ENCODE assay signal across 18 cellular contexts in the genomic region with DNA sequence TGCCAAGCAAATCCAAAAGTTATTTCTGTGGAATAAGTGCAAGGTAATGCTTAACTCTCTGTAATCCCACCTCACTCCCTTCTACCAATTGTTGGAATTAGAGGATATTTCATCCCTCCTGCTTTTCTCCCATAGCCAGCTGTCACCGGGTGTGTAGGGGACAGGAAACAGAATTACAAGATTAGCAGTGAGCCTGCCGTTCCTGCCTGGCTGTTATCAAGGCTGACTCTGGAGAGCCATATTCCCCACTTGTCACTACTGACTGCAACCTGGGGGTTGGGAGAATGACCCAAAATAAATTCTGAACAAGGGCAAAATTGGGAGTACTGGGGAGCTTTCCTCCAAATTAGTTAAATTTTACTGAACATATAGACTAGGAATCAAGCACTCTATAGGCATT. TPM values are rescaled to one million over a fixed set of nuclear protein-coding genes. Genes with fewer than 3 reads are reported as not detected.
DNase-seq lines count a peak whose midpoint lies in the region; ATAC-seq and TF ChIP-seq lines count a peak whose summit lies in the region.
"Had no signal": no experiment of that assay in that cellular context is flagged by ENCODE, and none has a peak within 500 bp of the region (broad histone marks: within the 10 kb centered on the region; RNA-seq: fewer than 3 reads in every experiment).

No MANE protein-coding gene starts in this region.

- peaks cover 0 to 9% (median 0%) of the 10 kb centered on the region in 9 donors for H3K9me3 Mint-ChIP-seq in naive thymus-derived CD8-positive, alpha-beta T cell
- H3K9me3 Mint-ChIP-seq: H9 had no signal

- H3K27ac Mint-ChIP-seq in naive thymus-derived CD8-positive, alpha-beta T cell: no peak overlapping the region
- H3K27ac Mint-ChIP-seq: CD4-positive, CD25-positive, alpha-beta regulatory T cell; H9 had no signal

- intact Hi-C loops in left ventricle myocardium inferior (cut with micrococcal nuclease) (no loop called here), upper lobe of right lung (cut with DNase I) (no loop called here)

- H3K18ac ChIP-seq in trophoblast cell (ENCODE audit: low read length): no peak overlapping the region

- H3K23ac ChIP-seq in trophoblast cell (ENCODE audit: low read length): no peak overlapping the region

- no peak overlapping the region for H3K4me2 ChIP-seq in trophoblast cell (ENCODE audit: low read length)

- TF ChIP-seq CTCF in WERI-Rb-1 (IDR thresholded peaks at IDR 0.05; ENCODE audit: low read depth, low read length) (no peak), cardiac muscle cell (IDR thresholded peaks at IDR 0.05; ENCODE audit: low read depth, low read length) (no peak), left ventricle myocardium inferior (IDR thresholded peaks at IDR 0.05; ENCODE audit: borderline replicate concordance) (no peak), lung (IDR thresholded peaks at IDR 0.05; ENCODE audit: control extremely low read depth, extremely low read depth) (no peak), upper lobe of right lung (IDR thresholded peaks at IDR 0.05) (no peak)

- H3K9ac ChIP-seq in trophoblast cell (ENCODE audit: low read length): no peak overlapping the region

- no peak overlapping the region for H2AK5ac ChIP-seq in trophoblast cell (ENCODE audit: low read length)

- no peak overlapping the region for H3K4me3 ChIP-seq in WERI-Rb-1 (ENCODE audit: low read depth, low read length)
- H3K4me3 ChIP-seq in cardiac muscle cell: no peak overlapping the region
- no peak overlapping the region for H3K4me3 ChIP-seq in left ventricle myocardium inferior
- H3K4me3 ChIP-seq in lung: peak overlapping the region; percentile 4
- H3K4me3 ChIP-seq in upper lobe of right lung: no peak overlapping the region
- no peak overlapping the region for H3K4me3 ChIP-seq in trophoblast cell (ENCODE audit: low read depth, low read length)

- H2BK120ac ChIP-seq in trophoblast cell (ENCODE audit: insufficient read depth, low read length, poor library complexity): no peak overlapping the region

- H3K4me1 ChIP-seq in cardiac muscle cell (ENCODE audit: low read depth): peaks cover 28% of the 10 kb centered on the region
- peaks cover 68% of the 10 kb centered on the region for H3K4me1 ChIP-seq in left ventricle myocardium inferior
- peaks cover 1 to 6% of the 10 kb centered on the region in 2 donors for H3K4me1 ChIP-seq in lung (ENCODE audit: control insufficient read depth in 2 of 2, insufficient read depth in 2 of 2, low read length in 2 of 2)
- peaks cover 4% of the 10 kb centered on the region for H3K4me1 ChIP-seq in upper lobe of right lung
- no peaks in the 10 kb centered on the region for H3K4me1 ChIP-seq in trophoblast cell (ENCODE audit: control insufficient read depth in 1 of 2, insufficient read depth in 2 of 2, low read length in 2 of 2)
- H3K4me1 ChIP-seq: BE2C, Caco-2 had no signal

- no peaks in the 10 kb centered on the region for H3K27me3 ChIP-seq in WERI-Rb-1 (ENCODE audit: insufficient read depth, low read depth, severe bottlenecking)
- H3K27me3 ChIP-seq in cardiac muscle cell: no peaks in the 10 kb centered on the region
- H3K27me3 ChIP-seq in left ventricle myocardium inferior (ENCODE audit: low read depth): no peaks in the 10 kb centered on the region
- no peaks in the 10 kb centered on the region for H3K27me3 ChIP-seq in lung (ENCODE audit: control insufficient read depth, insufficient read depth)
- H3K27me3 ChIP-seq in upper lobe of right lung: no peaks in the 10 kb centered on the region
- H3K27me3 ChIP-seq in trophoblast cell (ENCODE audit: insufficient read depth, low read length): no peaks in the 10 kb centered on the region

- H4K8ac ChIP-seq in trophoblast cell (ENCODE audit: low read depth, low read length): no peak overlapping the region

- H4K91ac ChIP-seq in trophoblast cell (ENCODE audit: low read depth, low read length): no peak overlapping the region

- H3K27me3 Mint-ChIP-seq in naive thymus-derived CD8-positive, alpha-beta T cell: peaks cover 8 to 40% (median 25%) of the 10 kb centered on the region in 5 donors

- no peaks in the 10 kb centered on the region for H3K79me1 ChIP-seq in trophoblast cell (ENCODE audit: low read length)

- H3K4me3 Mint-ChIP-seq in naive thymus-derived CD8-positive, alpha-beta T cell: no peak overlapping the region
- H3K4me3 Mint-ChIP-seq: CD4-positive, CD25-positive, alpha-beta regulatory T cell; H9 had no signal

- H3K9me3 ChIP-seq in WERI-Rb-1 (ENCODE audit: severe bottlenecking) (no peaks in the 10 kb centered on the region), cardiac muscle cell (ENCODE audit: low read depth) (no peaks in the 10 kb centered on the region), left ventricle myocardium inferior (replicated peaks) (no peaks in the 10 kb centered on the region), lung (ENCODE audit: control insufficient read depth in 2 of 2, insufficient read depth in 1 of 2, low read length in 1 of 2) (peaks cover 0 to 7% of the 10 kb centered on the region in 2 donors), upper lobe of right lung (no peaks in the 10 kb centered on the region), trophoblast cell (ENCODE audit: insufficient read depth, low read depth, low read length) (no peaks in the 10 kb centered on the region)
- H3K9me3 ChIP-seq: BE2C, Caco-2 had no signal

- ATAC-seq in lung (ENCODE audit: insufficient read depth, low FRiP score): no peak
- no peak for ATAC-seq in upper lobe of right lung
- ATAC-seq in naive thymus-derived CD8-positive, alpha-beta T cell: no peak

- POLR2A ChIA-PET in naive thymus-derived CD8-positive, alpha-beta T cell (lab: Charles Lee): no interaction called here

- no peak overlapping the region for H2AFZ ChIP-seq in trophoblast cell (ENCODE audit: insufficient read depth, low read length, poor library complexity)

- peaks cover 0 to 2% (median 0%) of the 10 kb centered on the region in 4 donors for H3K4me1 Mint-ChIP-seq in naive thymus-derived CD8-positive, alpha-beta T cell
- H3K4me1 Mint-ChIP-seq: CD4-positive, CD25-positive, alpha-beta regulatory T cell had no signal

- no peaks in the 10 kb centered on the region for H3K79me2 ChIP-seq in trophoblast cell (ENCODE audit: control insufficient read depth, insufficient read depth, low read length, poor library complexity)

- DNase-seq in WERI-Rb-1: peak; percentile 57
- DNase-seq in cardiac muscle cell (ENCODE audit: low read depth in 1 of 2, low spot score in 1 of 2): peak in 1 of 2 donors; percentile 80
- DNase-seq in left ventricle myocardium inferior: no peak
- DNase-seq in lung (ENCODE audit: low spot score): no peak
- no peak for DNase-seq in upper lobe of right lung
- no peak for DNase-seq in naive thymus-derived CD8-positive, alpha-beta T cell
- DNase-seq in trophoblast cell: no peak
- DNase-seq: ACHN; BE2C; C1 segment of cervical spinal cord; Caco-2; CD4-positive, CD25-positive, alpha-beta regulatory T cell; DMS153; DMS79; GDM1; H9 had no signal

- H4K12ac ChIP-seq in trophoblast cell (ENCODE audit: low read depth, low read length): no peak overlapping the region

- no peak overlapping the region for H2BK12ac ChIP-seq in trophoblast cell (ENCODE audit: low read length)

- H3K27ac ChIP-seq in WERI-Rb-1 (0 out of 2 replicates have a peak overlapping the region, but pooled peaks have one; percentile 11), cardiac muscle cell (peak overlapping the region; percentile 74), left ventricle myocardium inferior (replicated peaks) (peak overlapping the region; percentile 79), lung (ENCODE audit: low read depth in 1 of 2, low read length in 1 of 2) (peak overlapping the region in 1 of 2 donors; percentile 41), upper lobe of right lung (no peak overlapping the region), trophoblast cell (ENCODE audit: low read depth, low read length) (no peak overlapping the region)

- H3K36me3 Mint-ChIP-seq in naive thymus-derived CD8-positive, alpha-beta T cell: no peaks in the 10 kb centered on the region
- H3K36me3 Mint-ChIP-seq: CD4-positive, CD25-positive, alpha-beta regulatory T cell had no signal

- no peak overlapping the region for H3K4ac ChIP-seq in trophoblast cell (ENCODE audit: low read depth, low read length)

- no peak overlapping the region for H3K14ac ChIP-seq in trophoblast cell (ENCODE audit: low read length)

- H2BK5ac ChIP-seq in trophoblast cell (ENCODE audit: low read depth, low read length, poor library complexity): no peak overlapping the region

- WGBS in lung, 2 donors: 15 to 40% methylated on average over 2 of the region's 2 CpGs
- no CpG with 5 or more reads among the region's 2 CpGs for WGBS in trophoblast cell (ENCODE audit: extremely low coverage, insufficient coverage, insufficient read length)

- H3K36me3 ChIP-seq in WERI-Rb-1 (no peaks in the 10 kb centered on the region), cardiac muscle cell (peaks cover 50% of the 10 kb centered on the region), left ventricle myocardium inferior (peaks cover 25% of the 10 kb centered on the region), lung (ENCODE audit: control insufficient read depth in 2 of 2, insufficient read depth in 2 of 2, low read length in 2 of 2) (peaks cover 0 to 1% of the 10 kb centered on the region in 2 donors), upper lobe of right lung (peaks cover 7% of the 10 kb centered on the region), trophoblast cell (ENCODE audit: control insufficient read depth in 1 of 2, insufficient read depth in 2 of 2, low read length in 2 of 2) (no peaks in the 10 kb centered on the region)
- H3K36me3 ChIP-seq: BE2C had no signal

RNA-seq across cellular contexts. Expression of gene TBX5, which starts 24.8 kb away (rescaled TPM):
- total RNA-seq in cardiac muscle cell: 108 and 109 TPM in 2 replicates
- polyA plus RNA-seq in cardiac muscle cell: 83.3 and 110 TPM in 2 replicates
- 75.1 TPM for total RNA-seq in left ventricle myocardium inferior
- 10 to 100 TPM; 20.8 to 39.7 TPM for total RNA-seq in lung
- 1 to 10 TPM; 5.6 to 7.1 TPM for polyA plus RNA-seq in lung
- 22.3 TPM for total RNA-seq in upper lobe of right lung
- not detected for total RNA-seq in naive thymus-derived CD8-positive, alpha-beta T cell
- not detected for polyA plus RNA-seq in naive thymus-derived CD8-positive, alpha-beta T cell
- not detected in 2 replicates for polyA plus RNA-seq in trophoblast cell (2013)
- total RNA-seq: Caco-2; CD4-positive, CD25-positive, alpha-beta regulatory T cell; H1; H9; HT-29 had no signal
- polyA plus RNA-seq: CD4-positive, CD25-positive, alpha-beta regulatory T cell had no signal

Comparison
In these comparisons a context has a peak if more than half of its experiments do, and no peak if none do; other contexts are left out.
1. H3K27ac ChIP-seq: peak in WERI-Rb-1 (single experiment), cardiac muscle cell (single experiment) and left ventricle myocardium inferior (single experiment); none in upper lobe of right lung (single experiment) and trophoblast cell (single experiment).
2. RNA of gene TBX5, which starts 24.8 kb away (total RNA-seq): 108 to 109 TPM in cardiac muscle cell, 75.1 TPM in left ventricle myocardium inferior (single experiment), 20.8 to 39.7 TPM in lung and 22.3 TPM in upper lobe of right lung (single experiment); not detected in naive thymus-derived CD8-positive, alpha-beta T cell; every median in the first group is over 10 times any median in the second.